Comparison of ENCODE assay signal across 15 cellular contexts in genomic region chr2:238761802-238762373, GRCh38.
A peak's percentile ranks its signal among the peaks of the same experiment; 100 is the strongest.
DNase-seq lines count a peak whose midpoint lies in the region; FAIRE-seq and TF ChIP-seq lines count a peak whose summit lies in the region.
"Had no signal": no experiment of that assay in that cellular context is flagged by ENCODE, and none has a peak within 500 bp of the region (broad histone marks: within the 10 kb centered on the region; RNA-seq: fewer than 3 reads in every experiment).

No MANE protein-coding gene starts in this region.

- no peaks in the 10 kb centered on the region for H3K4me1 Mint-ChIP-seq in chondrocyte (ENCODE audit: low read depth)
- H3K4me1 Mint-ChIP-seq: memory B cell had no signal

- peak; percentile 11 for DNase-seq in DMS 273 (lab: John Stamatoyannopoulos, UW; ENCODE audit: unreplicated experiment)
- DNase-seq in DMS 273 treated with DMSO at 0.1 percent for 48 hours (lab: John Stamatoyannopoulos, UW): no peak
- peak; percentile 39 for DNase-seq in NCI-H460 (ENCODE audit: extremely low read depth, low read depth)
- peak; percentile 43 for DNase-seq in chondrocyte (ENCODE audit: low spot score)
- DNase-seq in myocyte (ENCODE audit: low read depth): peak; percentile 54
- no peak for DNase-seq in AML-193 (lab: John Stamatoyannopoulos, UW)
- DNase-seq in kidney: no peak
- DNase-seq in activated CD4-positive, alpha-beta T cell treated with anti-CD3 and anti-CD28 coated beads, Interleukin-2, amount 50 U/mL, for 48 hours: no peak
- DNase-seq: GDM1; NCI-H2029 treated with DMSO at 0.1 percent for 48 hours; stimulated activated CD8-positive, alpha-beta memory T cell treated with anti-CD3 and anti-CD28 coated beads, Interleukin-4, amount 100 ng/mL, for 48 hours had no signal

- TF ChIP-seq CTCF in chondrocyte (IDR thresholded peaks at IDR 0.05) (no peak), kidney (IDR thresholded peaks at IDR 0.05; ENCODE audit: borderline replicate concordance, extremely low read depth, insufficient read depth) (no peak)

- no peak overlapping the region for H3K9ac ChIP-seq in kidney (ENCODE audit: low read length in 2 of 2)

- H3K36me3 ChIP-seq in kidney (ENCODE audit: control insufficient read depth in 1 of 2, insufficient read depth in 2 of 2, low read length in 2 of 2): no peaks in the 10 kb centered on the region
- H3K36me3 ChIP-seq: SJSA1 had no signal

- no peak overlapping the region for H3K4me3 ChIP-seq in kidney (ENCODE audit: low read length in 2 of 2)
- H3K4me3 ChIP-seq: SJSA1, smooth muscle cell had no signal

- FAIRE-seq in kidney (lab: Jason Lieb, UNC): no peak

- no peaks in the 10 kb centered on the region for H3K36me3 Mint-ChIP-seq in chondrocyte (ENCODE audit: low read depth)
- H3K36me3 Mint-ChIP-seq: memory B cell had no signal

- intact Hi-C loops in kidney (cut with DNase I): no loop called here

- peaks cover 4% of the 10 kb centered on the region for H3K9me3 Mint-ChIP-seq in chondrocyte (ENCODE audit: low read depth)

- H3K27ac Mint-ChIP-seq in chondrocyte (ENCODE audit: unreplicated experiment): no peak overlapping the region
- H3K27ac Mint-ChIP-seq: memory B cell had no signal

- H3K27ac ChIP-seq in kidney (ENCODE audit: low read depth in 2 of 2, low read length in 2 of 2): no peak overlapping the region
- H3K27ac ChIP-seq: 22Rv1, SJSA1 had no signal

- H3K4me3 Mint-ChIP-seq in chondrocyte (ENCODE audit: unreplicated experiment): no peak overlapping the region
- H3K4me3 Mint-ChIP-seq: memory B cell had no signal

- H3K27me3 Mint-ChIP-seq in chondrocyte (ENCODE audit: low read depth): peaks cover 37% of the 10 kb centered on the region

- no peaks in the 10 kb centered on the region for H3K9me3 ChIP-seq in kidney (ENCODE audit: control insufficient read depth in 1 of 2, low read length in 2 of 2)
- H3K9me3 ChIP-seq: SJSA1 had no signal

- H3K4me1 ChIP-seq in kidney (ENCODE audit: control insufficient read depth in 1 of 2, insufficient read depth in 1 of 2, low read depth in 1 of 2, low read length in 2 of 2): no peaks in the 10 kb centered on the region
- H3K4me1 ChIP-seq: SJSA1 had no signal

Comparison
In these comparisons a context has a peak if more than half of its experiments do, and no peak if none do; other contexts are left out.
1. DNase-seq: peak in DMS 273 (single experiment), NCI-H460 (single experiment), chondrocyte (single experiment) and myocyte (single experiment); none in DMS 273 treated with DMSO at 0.1 percent for 48 hours (single experiment), AML-193 (0 of 2), kidney (single experiment) and activated CD4-positive, alpha-beta T cell treated with anti-CD3 and anti-CD28 coated beads, Interleukin-2, amount 50 U/mL, for 48 hours (0 of 2).